ENCODE assay signal across 11 cellular contexts in the genomic region with DNA sequence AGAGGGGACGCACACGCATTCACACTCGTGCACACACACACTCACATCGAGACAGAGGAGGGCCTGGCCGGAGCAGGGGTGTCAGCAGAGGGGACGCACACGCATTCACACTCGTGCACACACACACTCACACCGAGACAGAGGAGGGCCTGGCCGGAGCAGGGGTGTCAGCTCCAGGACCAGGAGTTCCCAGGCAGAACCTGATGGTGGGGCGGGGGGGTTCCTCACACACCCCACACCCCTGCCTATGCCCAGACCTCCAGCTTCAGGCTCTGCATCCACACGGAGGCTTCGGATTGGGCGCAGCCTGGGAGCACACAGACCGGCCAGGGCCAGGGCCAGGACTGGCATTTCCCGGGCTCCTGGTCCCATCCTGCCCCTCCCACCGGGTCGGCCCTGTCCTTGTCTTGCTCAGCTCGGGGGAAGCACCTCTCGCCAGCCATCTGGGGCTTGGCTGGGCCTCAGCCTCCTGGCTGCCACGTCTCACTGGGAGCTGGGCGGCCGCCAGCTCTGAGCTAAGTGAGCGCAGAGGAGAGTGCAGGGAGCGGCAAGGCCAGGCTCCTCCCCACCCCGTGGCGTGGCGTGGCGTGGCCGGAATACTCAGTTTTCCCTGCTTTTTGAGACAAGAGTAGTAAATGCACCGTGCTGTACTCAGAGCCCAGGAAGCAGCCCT. TPM values are rescaled to one million over a fixed set of nuclear protein-coding genes. Genes with fewer than 3 reads are reported as not detected.
DNase-seq lines count a peak whose midpoint lies in the region; ATAC-seq and TF ChIP-seq lines count a peak whose summit lies in the region.
"Had no signal": no experiment of that assay in that cellular context is flagged by ENCODE, and none has a peak within 500 bp of the region (broad histone marks: within the 10 kb centered on the region; RNA-seq: fewer than 3 reads in every experiment).

No MANE protein-coding gene starts in this region.

- no peaks in the 10 kb centered on the region for H3K4me1 ChIP-seq in H9 (ENCODE audit: insufficient read depth, low read length)
- H3K4me1 ChIP-seq in subcutaneous abdominal adipose tissue (ENCODE audit: control insufficient read depth in 5 of 5, insufficient read depth in 5 of 5, low read length in 5 of 5), result peaks cover 0 to 57% (median 43%) of the 10 kb centered on the region in 5 donors

- H3K56ac ChIP-seq in H9 (ENCODE audit: insufficient read length, low read depth, low read length), result no peak overlapping the region

- no peak overlapping the region for H3K4me2 ChIP-seq in H9 (ENCODE audit: insufficient read depth, insufficient read length, low read length)

- no peaks in the 10 kb centered on the region for H4K20me1 ChIP-seq in H9 (ENCODE audit: control insufficient read depth, insufficient read depth, insufficient read length)

- peaks cover 2% of the 10 kb centered on the region for H3K23me2 ChIP-seq in H9 (ENCODE audit: insufficient read length, low read depth, low read length, poor library complexity, severe bottlenecking)

- H3K4me3 ChIP-seq in cardiac fibroblast (replicated peaks in 1 of 2; ENCODE audit: low read depth in 2 of 2, low read length in 2 of 2) (no peak overlapping the region), subcutaneous abdominal adipose tissue (ENCODE audit: low read depth in 1 of 5, low read length in 5 of 5) (peak overlapping the region in 1 of 5 donors; percentile 32)

- H3K4me3 Mint-ChIP-seq in H9, result no peak overlapping the region
- no peak overlapping the region for H3K4me3 Mint-ChIP-seq in Calu3 (ENCODE audit: low read depth, unreplicated experiment)
- H3K4me3 Mint-ChIP-seq: activated naive CD4-positive, alpha-beta T cell treated with anti-CD3 and anti-CD28 coated beads, Interleukin-2, amount 50 U/mL, for 24 hours had no signal

- no peak overlapping the region for H3K4ac ChIP-seq in H9 (ENCODE audit: low read depth, low read length)

- DNase-seq in H9, result no peak
- peak; percentile 92 to 96 for DNase-seq in cardiac fibroblast (ENCODE audit: low read depth in 2 of 2)
- peak; percentile 35 for DNase-seq in kidney tubule cell (ENCODE audit: low spot score)
- DNase-seq in kidney glomerular epithelial cell (lab: John Stamatoyannopoulos, UW), result no peak
- no peak for DNase-seq in Calu3
- no peak for DNase-seq in NCI-H748 (lab: John Stamatoyannopoulos, UW; ENCODE audit: unreplicated experiment)
- DNase-seq: mammary epithelial cell, NCI-H1417 treated with DMSO at 0.1 percent for 48 hours had no signal

- peaks cover 9 to 10% of the 10 kb centered on the region in 2 experiments; a peak in 4 of 5 replicates for H3K9me3 Mint-ChIP-seq in H9
- H3K9me3 Mint-ChIP-seq in Calu3 (ENCODE audit: low read depth, unreplicated experiment), result peaks cover 17% of the 10 kb centered on the region
- H3K9me3 Mint-ChIP-seq: activated naive CD4-positive, alpha-beta T cell treated with anti-CD3 and anti-CD28 coated beads, Interleukin-2, amount 50 U/mL, for 24 hours had no signal

- no peak for ATAC-seq in HG02981 (IDR thresholded peaks at IDR 0.05; ENCODE audit: unreplicated experiment)

- no peak overlapping the region for H2BK12ac ChIP-seq in H9 (ENCODE audit: insufficient read length, low read depth, low read length)

- H3K27me3 ChIP-seq in H9 (ENCODE audit: insufficient read depth, low read length) (no peaks in the 10 kb centered on the region), subcutaneous abdominal adipose tissue (ENCODE audit: control insufficient read depth in 5 of 5, insufficient read depth in 4 of 5, low read length in 5 of 5) (no peaks in the 10 kb centered on the region)

- H4K91ac ChIP-seq in H9 (ENCODE audit: insufficient read length, low read depth, low read length), result no peak overlapping the region

- no peaks in the 10 kb centered on the region for H3K79me1 ChIP-seq in H9 (ENCODE audit: insufficient read depth, low read depth, low read length, poor library complexity, severe bottlenecking)

- no peak overlapping the region for H4K5ac ChIP-seq in H9 (ENCODE audit: insufficient read length, low read depth, low read length)

- H3K9ac ChIP-seq in H9 (ENCODE audit: extremely low read depth, insufficient read length, low read length) (no peak overlapping the region), subcutaneous abdominal adipose tissue (ENCODE audit: low read length in 5 of 5) (peak overlapping the region in 2 of 5 donors; percentile 70 to 71)

- TF ChIP-seq CTCF in H9 (conservative IDR thresholded peaks at IDR 0.05) (no peak), cardiac fibroblast (IDR thresholded peaks at IDR 0.05; ENCODE audit: low read depth, low read length) (no peak), Calu3 (IDR thresholded peaks at IDR 0.05; ENCODE audit: unreplicated experiment) (no peak)

- H3K9me3 ChIP-seq in H9 (ENCODE audit: control insufficient read depth, low read depth, low read length), result no peaks in the 10 kb centered on the region
- H3K9me3 ChIP-seq in subcutaneous abdominal adipose tissue (ENCODE audit: control insufficient read depth in 5 of 5, low read length in 5 of 5), result peaks cover 0 to 4% (median 0%) of the 10 kb centered on the region in 5 donors

- intact Hi-C loops in Calu3 (cut with micrococcal nuclease; ENCODE audit: unreplicated experiment), result no loop called here

- H2BK20ac ChIP-seq in H9 (ENCODE audit: low read depth, low read length, poor library complexity, severe bottlenecking), result no peak overlapping the region

- peaks cover 2 to 17% of the 10 kb centered on the region in 2 experiments; a peak in 3 of 4 replicates for H3K4me1 Mint-ChIP-seq in H9
- no peaks in the 10 kb centered on the region for H3K4me1 Mint-ChIP-seq in Calu3 (ENCODE audit: low read depth, unreplicated experiment)
- H3K4me1 Mint-ChIP-seq: activated naive CD4-positive, alpha-beta T cell treated with anti-CD3 and anti-CD28 coated beads, Interleukin-2, amount 50 U/mL, for 24 hours had no signal

- H2AFZ ChIP-seq in H9 (ENCODE audit: low read length), result no peak overlapping the region

- H3K79me2 ChIP-seq in H9 (ENCODE audit: insufficient read depth, low read length), result no peaks in the 10 kb centered on the region

- H2BK120ac ChIP-seq in H9 (ENCODE audit: low read depth, low read length, poor library complexity, severe bottlenecking), result no peak overlapping the region

- H2AK5ac ChIP-seq in H9 (ENCODE audit: insufficient read length, low read length), result no peak overlapping the region

- peaks cover 0 to 5% (median 0%) of the 10 kb centered on the region in 3 experiments; a peak in 3 of 7 replicates for H3K36me3 Mint-ChIP-seq in H9 (ENCODE audit: insufficient read depth in 1 of 3, low read depth in 3 of 3)
- H3K36me3 Mint-ChIP-seq in Calu3 (ENCODE audit: insufficient read depth, unreplicated experiment), result no peaks in the 10 kb centered on the region
- H3K36me3 Mint-ChIP-seq: activated naive CD4-positive, alpha-beta T cell treated with anti-CD3 and anti-CD28 coated beads, Interleukin-2, amount 50 U/mL, for 24 hours had no signal

- H3K27ac Mint-ChIP-seq in H9 (no peak overlapping the region; a peak in 1 of 7 replicates), Calu3 (ENCODE audit: unreplicated experiment) (no peak overlapping the region)
- H3K27ac Mint-ChIP-seq: activated naive CD4-positive, alpha-beta T cell treated with anti-CD3 and anti-CD28 coated beads, Interleukin-2, amount 50 U/mL, for 24 hours had no signal

- no peak overlapping the region for H4K8ac ChIP-seq in H9 (replicated peaks; ENCODE audit: insufficient read length, low read depth, low read length)

- no peaks in the 10 kb centered on the region; the same call in 1 of the 2 replicates for H3K27me3 Mint-ChIP-seq in H9 (ENCODE audit: low read depth)
- H3K27me3 Mint-ChIP-seq in Calu3 (ENCODE audit: unreplicated experiment), result no peaks in the 10 kb centered on the region

- no peak overlapping the region for H2BK15ac ChIP-seq in H9 (ENCODE audit: low read depth, low read length)

- no peak overlapping the region for H3K18ac ChIP-seq in H9 (ENCODE audit: insufficient read length, low read depth, low read length)

- H3T11ph ChIP-seq in H9 (ENCODE audit: low read length), result no peak overlapping the region

- no peak overlapping the region for H3K23ac ChIP-seq in H9 (ENCODE audit: insufficient read length, low read depth, low read length)

- CTCF ChIA-PET in Calu3 (lab: Charles Lee), result no interaction called here

- no peak overlapping the region for H2BK5ac ChIP-seq in H9 (ENCODE audit: insufficient read length, low read length)

- H3K36me3 ChIP-seq in subcutaneous abdominal adipose tissue (ENCODE audit: control insufficient read depth in 5 of 5, insufficient read depth in 5 of 5, low read length in 5 of 5), result no peaks in the 10 kb centered on the region

- no peak overlapping the region for H3K27ac ChIP-seq in H9 (ENCODE audit: insufficient read length, low read depth, low read length)
- H3K27ac ChIP-seq in subcutaneous abdominal adipose tissue (ENCODE audit: low read depth, low read length), result peak overlapping the region; percentile 93

- no CpG with 5 or more reads among the region's 31 CpGs for WGBS in H9 (ENCODE audit: extremely low coverage, insufficient read length, low lambda C conversion rate)

- BruUV-seq in Calu3 (replicated peaks; lab: Mats Ljungman, UMichigan), result no TSS peak

- H3K14ac ChIP-seq in H9 (ENCODE audit: insufficient read depth, low read length), result peak overlapping the region; percentile 27; the same call in 1 of the 2 replicates

RNA-seq across cellular contexts. Expression of gene ADAMTS2, which starts 31.3 kb away (rescaled TPM):
- total RNA-seq in H9 (2021), result 5.4 and 5.9 TPM in 2 replicates
- total RNA-seq in Calu3 (2022), result not detected in 2 replicates

Comparison
In these comparisons a context has a peak if more than half of its experiments do, and no peak if none do; other contexts are left out.
1. DNase-seq: peak in cardiac fibroblast (2 of 2) and kidney tubule cell (single experiment); none in H9 (single experiment), kidney glomerular epithelial cell (single experiment), Calu3 (single experiment) and NCI-H748 (single experiment).